In genomic region chr20:776165-776564, GRCh38 we compare ENCODE assay signal across 29 cellular contexts. TPM values are rescaled to one million over a fixed set of nuclear protein-coding genes. Genes with fewer than 3 reads are reported as not detected.
DNase-seq lines count a peak whose midpoint lies in the region; ATAC-seq, FAIRE-seq and TF ChIP-seq lines count a peak whose summit lies in the region.
"Had no signal": no experiment of that assay in that cellular context is flagged by ENCODE, and none has a peak within 500 bp of the region (broad histone marks: within the 10 kb centered on the region; RNA-seq: fewer than 3 reads in every experiment).

No MANE protein-coding gene starts in this region.

- CTCF ChIA-PET in H1 (lab: Charles Lee; ENCODE audit: partially characterized antibody), result interaction anchor here (1.0 to 1.7 kb wide), 5 partner anchors 10 to 40 kb away, joined by 3 to 7 read pairs (median 4); no protein-coding TSS in a partner anchor

- no peaks in the 10 kb centered on the region for H3K36me3 Mint-ChIP-seq in GM23338 (ENCODE audit: low read depth)
- H3K36me3 Mint-ChIP-seq in immature natural killer cell, result no peaks in the 10 kb centered on the region
- H3K36me3 Mint-ChIP-seq: CD4-positive, alpha-beta memory T cell; T-cell had no signal

- H3K27me3 ChIP-seq in GM23338 (ENCODE audit: insufficient read depth) (no peaks in the 10 kb centered on the region), HUES6 (ENCODE audit: control insufficient read depth, insufficient read depth, low read length) (no peaks in the 10 kb centered on the region), H1 (replicated peaks in 1 of 4; ENCODE audit: control insufficient read depth in 3 of 4, extremely low read depth in 1 of 4, insufficient read depth in 3 of 4, low read length in 3 of 4) (no peaks in the 10 kb centered on the region), small intestine (ENCODE audit: control insufficient read depth in 2 of 2, insufficient read depth in 2 of 2, low read length in 2 of 2) (no peaks in the 10 kb centered on the region)
- H3K27me3 ChIP-seq: BLaER1 treated with 17β-estradiol and CSF1 and Interleukin-3, amounts not matched to agents 10 nM and 100 nM had no signal

- no peak for TF ChIP-seq RAD21 in H1 (IDR thresholded peaks at IDR 0.05 in 1 of 2, conservative IDR thresholded peaks at IDR 0.05 in 1 of 2; ENCODE audit: low read depth in 2 of 2, low read length in 2 of 2)

- 0 out of 2 replicates have a peak, but pooled peaks cover 3% of the 10 kb centered on the region for H3F3A ChIP-seq in GM23338 (replicated peaks; ENCODE audit: low read depth)

- H3K36me3 ChIP-seq in GM23338 (ENCODE audit: insufficient read depth) (no peaks in the 10 kb centered on the region), HUES6 (ENCODE audit: control insufficient read depth, insufficient read depth, low read length) (no peaks in the 10 kb centered on the region), H1 (ENCODE audit: control insufficient read depth in 2 of 4, insufficient read depth in 4 of 4, low read length in 3 of 4) (no peaks in the 10 kb centered on the region), small intestine (ENCODE audit: control insufficient read depth in 2 of 2, insufficient read depth in 2 of 2, low read length in 2 of 2) (no peaks in the 10 kb centered on the region)
- H3K36me3 ChIP-seq: BLaER1 treated with 17β-estradiol and CSF1 and Interleukin-3, amounts not matched to agents 10 nM and 100 nM; HAP-1; SJSA1 had no signal

- FAIRE-seq in H1 (lab: Jason Lieb, UNC), result no peak
- FAIRE-seq in small intestine (lab: Jason Lieb, UNC), result no peak
- FAIRE-seq: A549, GM12892 had no signal

- peak overlapping the region; percentile 38 for H3K4me3 ChIP-seq in GM23338
- H3K4me3 ChIP-seq in HUES6 (ENCODE audit: low read depth, low read length), result peak overlapping the region; percentile 61; the same call in 1 of the 2 replicates
- no peak overlapping the region for H3K4me3 ChIP-seq in H1 (ENCODE audit: extremely low read depth in 1 of 4, insufficient read depth in 2 of 4, low read depth in 3 of 4, low read length in 4 of 4)
- H3K4me3 ChIP-seq in small intestine (ENCODE audit: low read depth in 1 of 2, low read length in 2 of 2), result no peak overlapping the region
- H3K4me3 ChIP-seq: A549; BLaER1 treated with 17β-estradiol and CSF1 and Interleukin-3, amounts not matched to agents 10 nM and 100 nM; GM23248; HAP-1; SJSA1 had no signal

- no peak overlapping the region for H3K56ac ChIP-seq in H1 (replicated peaks; ENCODE audit: insufficient read length, low read depth, low read length)

- H3K14ac ChIP-seq in H1 (ENCODE audit: insufficient read length), result no peak overlapping the region

- no peak overlapping the region for H4K5ac ChIP-seq in H1 (ENCODE audit: insufficient read length, low read depth, low read length)

- H2AK5ac ChIP-seq in H1 (ENCODE audit: low read depth, low read length), result no peak overlapping the region

- H3K4me1 ChIP-seq in GM23338 (ENCODE audit: insufficient read depth), result peaks cover 20% of the 10 kb centered on the region
- peaks cover 40% of the 10 kb centered on the region for H3K4me1 ChIP-seq in HUES6 (ENCODE audit: control insufficient read depth, insufficient read depth, low read length)
- H3K4me1 ChIP-seq in H1 (replicated peaks in 1 of 4; ENCODE audit: control insufficient read depth in 3 of 4, insufficient read depth in 4 of 4, low read length in 3 of 4), result peaks cover 3 to 13% (median 11%) of the 10 kb centered on the region in 4 experiments; a peak in 5 of 7 replicates
- peaks cover 0 to 9% of the 10 kb centered on the region in 2 donors for H3K4me1 ChIP-seq in small intestine (ENCODE audit: control insufficient read depth in 2 of 2, insufficient read depth in 1 of 2, low read depth in 1 of 2, low read length in 1 of 2)
- H3K4me1 ChIP-seq: HAP-1, SJSA1 had no signal

- H3K9me3 ChIP-seq in HUES6 (ENCODE audit: control insufficient read depth, insufficient read depth, low read depth, low read length) (no peaks in the 10 kb centered on the region), H1 (ENCODE audit: insufficient read depth in 2 of 2, low read depth in 1 of 2, low read length in 1 of 2) (no peaks in the 10 kb centered on the region), small intestine (ENCODE audit: control insufficient read depth, low read depth) (no peaks in the 10 kb centered on the region)
- H3K9me3 ChIP-seq: A549; BLaER1 treated with 17β-estradiol and CSF1 and Interleukin-3, amounts not matched to agents 10 nM and 100 nM; HAP-1; SJSA1 had no signal

- H2BK20ac ChIP-seq in H1 (ENCODE audit: low read length), result 0 out of 2 replicates have a peak overlapping the region, but pooled peaks have one; percentile 13

- 0 out of 2 replicates have a peak overlapping the region, but pooled peaks have one; percentile 55 for H3K27ac ChIP-seq in GM23338 (ENCODE audit: low read depth)
- H3K27ac ChIP-seq in HUES6 (ENCODE audit: low read depth, low read length), result no peak overlapping the region
- no peak overlapping the region for H3K27ac ChIP-seq in H1 (ENCODE audit: low read depth, low read length)
- H3K27ac ChIP-seq in small intestine (ENCODE audit: low read depth in 1 of 2, low read length in 1 of 2), result peak overlapping the region; percentile 63
- H3K27ac ChIP-seq: A549; BLaER1 treated with 17β-estradiol and CSF1 and Interleukin-3, amounts not matched to agents 10 nM and 100 nM; GM23248; HL-60; SJSA1 had no signal

- no peak overlapping the region for H4K8ac ChIP-seq in H1 (ENCODE audit: extremely low read depth, insufficient read depth, low read length)

- H3K4ac ChIP-seq in H1 (replicated peaks; ENCODE audit: insufficient read length, low read depth, low read length), result no peak overlapping the region

- no peak for DNase-seq in GM23338 (ENCODE audit: low spot score)
- DNase-seq in H1 (ENCODE audit: low read depth in 1 of 2, low spot score in 2 of 2), result no peak
- DNase-seq in small intestine, result no peak
- DNase-seq in immature natural killer cell, result no peak
- no peak for DNase-seq in NCI-H1930 (lab: John Stamatoyannopoulos, UW)
- no peak for DNase-seq in CD1c-positive myeloid dendritic cell (ENCODE audit: extremely low spot score)
- DNase-seq: AML-193; CD4-positive, alpha-beta memory T cell; COR-L47; DMS79; EL; GF-D8; GM23248; KBM-7; NCI-H1105 treated with DMSO at 0.1 percent for 48 hours; NCI-H146; NCI-H2029; NCI-H446; NCI-H524 treated with DMSO at 0.1 percent for 48 hours; T-cell had no signal

- H4K20me1 ChIP-seq in GM23338 (replicated peaks; ENCODE audit: insufficient read depth) (no peaks in the 10 kb centered on the region), H1 (replicated peaks in 1 of 2; ENCODE audit: control insufficient read depth in 1 of 2, insufficient read depth in 2 of 2, low read length in 2 of 2) (no peaks in the 10 kb centered on the region)
- H4K20me1 ChIP-seq: BLaER1 treated with 17β-estradiol and CSF1 and Interleukin-3, amounts not matched to agents 10 nM and 100 nM had no signal

- peak overlapping the region; percentile 4; the same call in 1 of the 2 replicates for H2BK5ac ChIP-seq in H1 (ENCODE audit: low read depth, low read length)

- H3K23me2 ChIP-seq in H1 (ENCODE audit: low read depth, low read length), result 0 out of 2 replicates have a peak, but pooled peaks cover 3% of the 10 kb centered on the region

- H3K9me3 Mint-ChIP-seq in GM23338 (no peaks in the 10 kb centered on the region), immature natural killer cell (no peaks in the 10 kb centered on the region)
- H3K9me3 Mint-ChIP-seq: CD4-positive, alpha-beta memory T cell; T-cell had no signal

- WGBS in H1 (ENCODE audit: extremely low coverage in 1 of 2, insufficient coverage in 1 of 2, insufficient read length in 1 of 2, insufficient replicate concordance in 2 of 2, low coverage in 1 of 2, low lambda C conversion rate in 2 of 2, missing lambda C conversion rate in 1 of 2), 2 experiments, result 81% methylated on average over 2 of the region's 2 CpGs; no CpG with 5 or more reads in 1 of the 2 experiments
- WGBS in small intestine, 3 donors, result 67 to 86% (median 82%) methylated on average over 2 of the region's 2 CpGs

- H3K27me3 Mint-ChIP-seq in GM23338 (ENCODE audit: insufficient read depth, low read depth, poor library complexity) (no peaks in the 10 kb centered on the region), immature natural killer cell (ENCODE audit: low read depth in 3 of 3) (peaks cover 5 to 8% (median 5%) of the 10 kb centered on the region in 3 donors)

- TF ChIP-seq CTCF in GM23338 (conservative IDR thresholded peaks at IDR 0.05; ENCODE audit: low read depth in 2 of 2), result no peak
- TF ChIP-seq CTCF in H1 (IDR thresholded peaks at IDR 0.05; ENCODE audit: control extremely low read depth in 1 of 3, insufficient read depth in 1 of 3, low read depth in 1 of 3, low read length in 3 of 3), result no peak

- H3K4me3 Mint-ChIP-seq in GM23338 (no peak overlapping the region), immature natural killer cell (no peak overlapping the region)
- H3K4me3 Mint-ChIP-seq: CD4-positive, alpha-beta memory T cell; T-cell had no signal

- no peaks in the 10 kb centered on the region for H3K79me2 ChIP-seq in GM23338 (replicated peaks; ENCODE audit: insufficient read depth)
- no peaks in the 10 kb centered on the region for H3K79me2 ChIP-seq in H1 (ENCODE audit: control insufficient read depth in 1 of 2, insufficient read depth in 2 of 2, low read length in 2 of 2)

- peak overlapping the region; percentile 60; the same call in 1 of the 2 replicates for H2AFZ ChIP-seq in GM23338
- H2AFZ ChIP-seq in H1 (ENCODE audit: low read length), result no peak overlapping the region
- H2AFZ ChIP-seq: GM23248 had no signal

- POLR2A ChIA-PET in H1 (lab: Charles Lee; ENCODE audit: partially characterized antibody), result interaction anchor here (0.7 to 1.1 kb wide), 2 partner anchors 15 to 233 kb away, joined by 3 read pairs; partner anchors contain the start of gene CSNK2A1

- H3K18ac ChIP-seq in H1 (ENCODE audit: extremely low read depth, low read length), result no peak overlapping the region; the same call in 1 of the 2 replicates

- H3K9me2 ChIP-seq in GM23338 (ENCODE audit: insufficient read depth), result no peaks in the 10 kb centered on the region

- H3K9ac ChIP-seq in HUES6 (ENCODE audit: low read length) (no peak overlapping the region), H1 (replicated peaks in 1 of 4; ENCODE audit: extremely low read depth in 1 of 4, low read depth in 3 of 4, low read length in 3 of 4) (no peak overlapping the region)
- H3K9ac ChIP-seq: BLaER1 treated with 17β-estradiol and CSF1 and Interleukin-3, amounts not matched to agents 10 nM and 100 nM; GM23248 had no signal

- TF ChIP-seq EP300 in H1 (IDR thresholded peaks at IDR 0.05; ENCODE audit: borderline replicate concordance in 1 of 2, low read depth in 2 of 2, low read length in 2 of 2), result no peak

- no peak for ATAC-seq in GM23338
- ATAC-seq: T-cell had no signal

- H3K4me1 Mint-ChIP-seq in GM23338 (peaks cover 30% of the 10 kb centered on the region), immature natural killer cell (no peaks in the 10 kb centered on the region)
- H3K4me1 Mint-ChIP-seq: CD4-positive, alpha-beta memory T cell; T-cell had no signal

- peak overlapping the region; percentile 71 for H3K4me2 ChIP-seq in GM23338
- peak overlapping the region; percentile 15 to 61; a peak in 3 of 4 replicates for H3K4me2 ChIP-seq in H1 (ENCODE audit: insufficient read depth in 1 of 2, low read depth in 2 of 2, low read length in 2 of 2)
- H3K4me2 ChIP-seq: A549; BLaER1 treated with 17β-estradiol and CSF1 and Interleukin-3, amounts not matched to agents 10 nM and 100 nM had no signal

- 0 out of 2 replicates have a peak overlapping the region, but pooled peaks have one; percentile 75 for H2BK12ac ChIP-seq in H1 (ENCODE audit: low read depth, low read length)

- no peak for TF ChIP-seq POLR2A in H1 (IDR thresholded peaks at IDR 0.05; ENCODE audit: control extremely low read depth in 1 of 2, low read depth in 2 of 2, low read length in 2 of 2)

- no peak overlapping the region for H2BK15ac ChIP-seq in H1 (ENCODE audit: low read length)

- H2BK120ac ChIP-seq in H1 (replicated peaks; ENCODE audit: low read depth, low read length), result no peak overlapping the region

- H4K91ac ChIP-seq in H1 (replicated peaks; ENCODE audit: insufficient read length, low read length), result no peak overlapping the region

- H3K27ac Mint-ChIP-seq in GM23338 (no peak overlapping the region), immature natural killer cell (no peak overlapping the region)
- H3K27ac Mint-ChIP-seq: T-cell had no signal

- no peak overlapping the region for H3K23ac ChIP-seq in H1 (ENCODE audit: insufficient read length)

- no peaks in the 10 kb centered on the region for H3K79me1 ChIP-seq in H1 (ENCODE audit: low read depth, low read length)

RNA-seq across cellular contexts. Expression of gene SLC52A3, which starts 7.9 kb away (rescaled TPM):
- 3.6 and 4.5 TPM in 2 replicates for total RNA-seq in GM23338 (2014; rRNA removed; shearing (Covaris generic))
- polyA plus RNA-seq in GM23338 (2016; fragmentation: Nextera tagmentation; extraction: Ambion mirVana) (2.3 and 2.5 TPM in 2 replicates), H1 (2011; rRNA removed) (2.3 and 4.2 TPM in 2 replicates), small intestine (10 to 100 TPM in 1 of 3 donors, 1 to 10 TPM in 2; 8.5 to 20.5 (median 8.8) TPM), immature natural killer cell (not detected)
- 3.9 and 4.2 TPM in 2 replicates for total RNA-seq in H1 (2021; fragmentation: NEBNext Ultra II Directional; extraction: Animal tissue kit (Norgen Biotek cat#: 25700))
- polyA plus RNA-seq in H1 (2011; cell fraction: cytosol; rRNA removed), result 1.8 TPM
- polyA plus RNA-seq in H1 (2011; cell fraction: nucleus; rRNA removed), result 3.1 TPM
- polyA plus RNA-seq in H1 (2012, experiment 1 of 2), result 1.6 to 2.4 TPM (median 2.0 TPM) in 4 replicates
- polyA plus RNA-seq in H1 (2012, experiment 2 of 2), result 2.2 TPM
- 4.1 TPM for polyA plus RNA-seq in H1 (2013, experiment 1 of 2)
- 4.2 TPM for polyA plus RNA-seq in H1 (2013, experiment 2 of 2)
- polyA minus RNA-seq in H1 (2011; rRNA and poly(A)+ RNA removed), result 2.0 and 2.7 TPM in 2 replicates
- polyA minus RNA-seq in H1 (2011; cell fraction: cytosol; rRNA and poly(A)+ RNA removed), result 2.1 TPM
- polyA minus RNA-seq in H1 (2011; cell fraction: nucleus; rRNA and poly(A)+ RNA removed), result 2.5 TPM
- total RNA-seq: CD4-positive, alpha-beta memory T cell; GM23248; LHCN-M2; RPMI7951; SJSA1; T-cell had no signal
- polyA plus RNA-seq: CD4-positive, alpha-beta memory T cell; GM23248 had no signal

RNA-seq across cellular contexts. Expression of gene FAM110A, which starts 57.4 kb away (rescaled TPM):
- 13.7 and 15.0 TPM in 2 replicates for total RNA-seq in GM23338 (2014; rRNA removed; shearing (Covaris generic))
- polyA plus RNA-seq in GM23338 (2016; fragmentation: Nextera tagmentation; extraction: Ambion mirVana) (9.9 and 10.7 TPM in 2 replicates), H1 (2011; rRNA removed) (10.1 and 18.5 TPM in 2 replicates), small intestine (10 to 100 TPM; 11.4 to 14.1 (median 12.1) TPM), immature natural killer cell (10 to 100 TPM in 2 of 3 donors, 1 to 10 TPM in 1; 5.0 to 20.7 (median 13.8) TPM)
- total RNA-seq in H1 (2021; fragmentation: NEBNext Ultra II Directional; extraction: Animal tissue kit (Norgen Biotek cat#: 25700)), result 10.9 and 13.1 TPM in 2 replicates
- polyA plus RNA-seq in H1 (2011; cell fraction: cytosol; rRNA removed), result 9.7 TPM
- 15.1 TPM for polyA plus RNA-seq in H1 (2011; cell fraction: nucleus; rRNA removed)
- 4.4 to 8.9 TPM (median 8.4 TPM) in 4 replicates for polyA plus RNA-seq in H1 (2012, experiment 1 of 2)
- 9.9 TPM for polyA plus RNA-seq in H1 (2012, experiment 2 of 2)
- 10.3 TPM for polyA plus RNA-seq in H1 (2013, experiment 1 of 2)
- polyA plus RNA-seq in H1 (2013, experiment 2 of 2), result 10.5 TPM
- polyA minus RNA-seq in H1 (2011; rRNA and poly(A)+ RNA removed), result 1.7 and 3.0 TPM in 2 replicates
- polyA minus RNA-seq in H1 (2011; cell fraction: cytosol; rRNA and poly(A)+ RNA removed), result 3.0 TPM
- 7.3 TPM for polyA minus RNA-seq in H1 (2011; cell fraction: nucleus; rRNA and poly(A)+ RNA removed)

Comparison
In these comparisons a context has a peak if more than half of its experiments do, and no peak if none do; other contexts are left out.
1. H3K27ac ChIP-seq: peak in GM23338 (single experiment) and small intestine (2 of 2); none in HUES6 (single experiment) and H1 (single experiment).
2. H3K4me3 ChIP-seq: peak in GM23338 (single experiment) and HUES6 (single experiment); none in H1 (0 of 4) and small intestine (0 of 2).